ENCODE assay signal across 1 cellular context in genomic region chr11:79259800-79260199, GRCh38.
TF ChIP-seq lines count a peak whose summit lies in the region.

No MANE protein-coding gene starts in this region.

TF ChIP-seq in GM23338, 12 proteins besides CTCF, POLR2A, EP300 and RAD21 (continued from another document):
- TF ChIP-seq ZNF462 (CRISPR knock-in tag; IDR thresholded peaks at IDR 0.05), result no peak
- TF ChIP-seq STAT1 (IDR thresholded peaks at IDR 0.05; ENCODE audit: unreplicated experiment), result no peak
- TF ChIP-seq POLR2AphosphoS5 (IDR thresholded peaks at IDR 0.05; ENCODE audit: low read depth), result no peak
- TF ChIP-seq ZNF331 (CRISPR knock-in tag; IDR thresholded peaks at IDR 0.05; ENCODE audit: low read depth), result no peak
- TF ChIP-seq ETS1 (IDR thresholded peaks at IDR 0.05), result no peak
- TF ChIP-seq NANOG (IDR thresholded peaks at IDR 0.05; ENCODE audit: borderline replicate concordance), result no peak
- no peak for TF ChIP-seq ZNF114 (CRISPR knock-in tag; IDR thresholded peaks at IDR 0.05)
